8 cellular contexts compared by ENCODE assay signal in genomic region chr1:173715538-173715844, GRCh38. TPM values are rescaled to one million over a fixed set of nuclear protein-coding genes. Genes with fewer than 3 reads are reported as not detected.
DNase-seq lines count a peak whose midpoint lies in the region; ATAC-seq and TF ChIP-seq lines count a peak whose summit lies in the region.

No MANE protein-coding gene starts in this region.

- CTCF ChIA-PET in OCI-LY7 (lab: Charles Lee; ENCODE audit: unreplicated experiment): no interaction called here

- H3K4me1 ChIP-seq in OCI-LY7 (ENCODE audit: insufficient read depth, low read length, poor library complexity, severe bottlenecking): peaks cover 23% of the 10 kb centered on the region
- H3K4me1 ChIP-seq in trophoblast cell (ENCODE audit: control insufficient read depth in 1 of 2, insufficient read depth in 2 of 2, low read length in 2 of 2): no peaks in the 10 kb centered on the region

- H2BK12ac ChIP-seq in trophoblast cell (ENCODE audit: low read length): no peak overlapping the region

- intact Hi-C loops in OCI-LY7 (cut with micrococcal nuclease; ENCODE audit: unreplicated experiment): loop anchor here (2.0 to 10.0 kb wide), 2 partner anchors 109 to 499 kb away; partner anchors contain the start of genes CENPL and DARS2

- H3K9me2 ChIP-seq in OCI-LY7 (ENCODE audit: insufficient read depth, low read length): no peaks in the 10 kb centered on the region

- no peak for DNase-seq in OCI-LY7 (ENCODE audit: low spot score)
- no peak for DNase-seq in epithelial cell of prostate (ENCODE audit: low read depth, low spot score)
- peak in 1 of 2 donors; percentile 50 for DNase-seq in trophoblast cell
- DNase-seq in hypothalamus (lab: John Stamatoyannopoulos, UW): no peak
- DNase-seq in Ammon's horn (ENCODE audit: low spot score): no peak

- H3K9ac ChIP-seq in trophoblast cell (ENCODE audit: low read length): peak overlapping the region; percentile 89

- H3K79me1 ChIP-seq in trophoblast cell (ENCODE audit: low read length): peaks cover 4% of the 10 kb centered on the region

- no peak overlapping the region for H4K91ac ChIP-seq in trophoblast cell (ENCODE audit: low read depth, low read length)

- TF ChIP-seq CTCF in OCI-LY7 (conservative IDR thresholded peaks at IDR 0.05; ENCODE audit: low read length): no peak

- POLR2A ChIA-PET in OCI-LY7 (lab: Charles Lee): interaction anchor here (0.8 to 2.1 kb wide), 5 partner anchors 7 to 298 kb away, joined by 3 to 7 read pairs (median 3); no protein-coding TSS in a partner anchor

- H4K12ac ChIP-seq in trophoblast cell (ENCODE audit: low read depth, low read length): no peak overlapping the region

- H3K36me3 ChIP-seq in OCI-LY7 (ENCODE audit: insufficient read depth, low read length) (peaks cover 17% of the 10 kb centered on the region), trophoblast cell (ENCODE audit: control insufficient read depth in 1 of 2, insufficient read depth in 2 of 2, low read length in 2 of 2) (no peaks in the 10 kb centered on the region)

- no peak overlapping the region for H2BK5ac ChIP-seq in trophoblast cell (ENCODE audit: low read depth, low read length, poor library complexity)

- no peak overlapping the region for H3K23ac ChIP-seq in trophoblast cell (ENCODE audit: low read length)

- ATAC-seq in GM18907 (IDR thresholded peaks at IDR 0.05; ENCODE audit: unreplicated experiment) (no peak), HG03159 (IDR thresholded peaks at IDR 0.05; ENCODE audit: unreplicated experiment) (no peak)

- no CpG with 5 or more reads among the region's 8 CpGs for WGBS in trophoblast cell (ENCODE audit: extremely low coverage, insufficient coverage, insufficient read length)

- H3K79me2 ChIP-seq in OCI-LY7 (ENCODE audit: insufficient read depth, low read depth, low read length) (peaks cover 33% of the 10 kb centered on the region), trophoblast cell (ENCODE audit: control insufficient read depth, insufficient read depth, low read length, poor library complexity) (no peaks in the 10 kb centered on the region)

- H2BK120ac ChIP-seq in trophoblast cell (ENCODE audit: insufficient read depth, low read length, poor library complexity): no peak overlapping the region

- no peaks in the 10 kb centered on the region for H3K9me3 ChIP-seq in OCI-LY7 (ENCODE audit: low read length)
- H3K9me3 ChIP-seq in trophoblast cell (ENCODE audit: insufficient read depth, low read depth, low read length): no peaks in the 10 kb centered on the region

- H2AK5ac ChIP-seq in trophoblast cell (ENCODE audit: low read length): no peak overlapping the region

- peak overlapping the region; percentile 98 for H3K4me3 ChIP-seq in GM08714 (ENCODE audit: low read length)
- peak overlapping the region; percentile 78 for H3K4me3 ChIP-seq in OCI-LY7 (ENCODE audit: low read depth, low read length, poor library complexity, severe bottlenecking)
- peak overlapping the region; percentile 92 for H3K4me3 ChIP-seq in trophoblast cell (ENCODE audit: low read depth, low read length)

- H3K4ac ChIP-seq in trophoblast cell (ENCODE audit: low read depth, low read length): no peak overlapping the region

- peak overlapping the region; percentile 99; the same call in 1 of the 2 replicates for H2AFZ ChIP-seq in OCI-LY7 (ENCODE audit: low read length)
- peak overlapping the region; percentile 68 for H2AFZ ChIP-seq in trophoblast cell (ENCODE audit: insufficient read depth, low read length, poor library complexity)

- H3K18ac ChIP-seq in trophoblast cell (ENCODE audit: low read length): no peak overlapping the region

- H3K14ac ChIP-seq in trophoblast cell (ENCODE audit: low read length): no peak overlapping the region

- no peaks in the 10 kb centered on the region for H3K27me3 ChIP-seq in trophoblast cell (ENCODE audit: insufficient read depth, low read length)

- no peaks in the 10 kb centered on the region for H4K20me1 ChIP-seq in OCI-LY7 (ENCODE audit: insufficient read depth, low read length)

- no peak overlapping the region for H4K8ac ChIP-seq in trophoblast cell (ENCODE audit: low read depth, low read length)

- H3K27ac ChIP-seq in OCI-LY7 (ENCODE audit: low read depth, low read length, poor library complexity, severe bottlenecking) (peak overlapping the region; percentile 77), epithelial cell of prostate (peak overlapping the region; percentile 85), trophoblast cell (ENCODE audit: low read depth, low read length) (peak overlapping the region; percentile 62)

- no TSS peak for BruUV-seq in OCI-LY7 (replicated peaks; lab: Mats Ljungman, UMichigan)

- H3K4me2 ChIP-seq in OCI-LY7 (ENCODE audit: low read length) (peak overlapping the region; percentile 69), trophoblast cell (ENCODE audit: low read length) (peak overlapping the region; percentile 88)

RNA-seq across cellular contexts. Expression of gene KLHL20, which starts 0.7 kb away (rescaled TPM):
- total RNA-seq in OCI-LY7 (2014; rRNA removed; shearing (Covaris generic)): 17.5 and 28.2 TPM in 2 replicates
- total RNA-seq in OCI-LY7 (2022): 22.6 and 25.7 TPM in 2 replicates
- 7.7 and 7.9 TPM in 2 replicates for polyA plus RNA-seq in trophoblast cell (2013)

RNA-seq across cellular contexts. Expression of gene ANKRD45, which starts 45.8 kb away (rescaled TPM):
- not detected in 2 replicates for total RNA-seq in OCI-LY7 (2014; rRNA removed; shearing (Covaris generic))
- total RNA-seq in OCI-LY7 (2022): 0.30 TPM in 1 of 2 replicates, not detected in the other
- 0.10 and 0.12 TPM in 2 replicates for polyA plus RNA-seq in trophoblast cell (2013)
